In the genomic region with DNA sequence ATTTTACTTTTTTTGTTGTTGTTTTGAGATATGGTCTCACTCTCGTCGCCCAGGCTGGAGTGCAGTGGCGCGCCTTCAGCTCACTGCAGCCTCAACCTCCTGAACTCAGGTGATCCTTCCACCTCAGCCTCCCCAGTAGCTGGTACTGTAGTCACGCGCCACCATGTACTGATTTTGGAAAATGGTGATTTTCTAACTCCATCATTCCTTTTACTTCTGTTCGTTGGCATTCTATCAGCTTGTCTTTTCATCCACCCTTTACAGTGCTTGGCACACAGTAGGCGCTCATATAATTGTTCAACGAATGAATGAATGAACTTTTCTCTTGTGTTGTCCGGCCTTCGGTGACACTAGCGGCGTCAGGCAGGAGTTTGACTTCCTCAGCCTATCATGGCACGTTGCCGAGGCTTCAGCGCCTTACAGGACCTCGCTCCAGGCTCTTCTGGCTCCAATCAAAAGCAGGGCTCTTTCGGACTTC, we compare ENCODE assay signal across 8 cellular contexts. TPM values are rescaled to one million over a fixed set of nuclear protein-coding genes. Genes with fewer than 3 reads are reported as not detected.
A peak's percentile ranks its signal among the peaks of the same experiment; 100 is the strongest.
DNase-seq lines count a peak whose midpoint lies in the region; ATAC-seq and TF ChIP-seq lines count a peak whose summit lies in the region.

No MANE protein-coding gene starts in this region.

- no peaks in the 10 kb centered on the region for H3K9me2 ChIP-seq in GM23338 (ENCODE audit: insufficient read depth)

- H3K4me1 Mint-ChIP-seq in GM23338 (peaks cover 24% of the 10 kb centered on the region), T-helper 17 cell (peaks cover 29% of the 10 kb centered on the region)

- peak overlapping the region; percentile 100 for H3K27ac Mint-ChIP-seq in GM23338
- peak overlapping the region; percentile 98 for H3K27ac Mint-ChIP-seq in T-helper 17 cell

- H4K20me1 ChIP-seq in GM23338 (replicated peaks; ENCODE audit: insufficient read depth): peaks cover 38% of the 10 kb centered on the region

- peaks cover 17% of the 10 kb centered on the region for H3K36me3 ChIP-seq in GM23338 (ENCODE audit: insufficient read depth)
- H3K36me3 ChIP-seq in sigmoid colon: no peaks in the 10 kb centered on the region

- intact Hi-C loops in sigmoid colon (cut with DNase I): loop anchor here (2.0 kb wide), 1 partner anchor 19 kb away; a partner anchor contains a TSS

- H3K27me3 Mint-ChIP-seq in GM23338 (ENCODE audit: insufficient read depth, low read depth, poor library complexity): peaks cover 24% of the 10 kb centered on the region
- no peaks in the 10 kb centered on the region for H3K27me3 Mint-ChIP-seq in T-helper 17 cell

- peaks cover 46% of the 10 kb centered on the region for H3K79me2 ChIP-seq in GM23338 (replicated peaks; ENCODE audit: insufficient read depth)

- ATAC-seq in GM23338: no peak
- no peak for ATAC-seq in T-helper 17 cell
- no peak for ATAC-seq in HG03469 (IDR thresholded peaks at IDR 0.05; ENCODE audit: unreplicated experiment)

- DNase-seq in GM23338 (ENCODE audit: low spot score) (no peak), T-helper 17 cell (no peak), fibroblast of pulmonary artery (ENCODE audit: low read depth) (no peak), sigmoid colon (peak; percentile 91), erythroblast (lab: John Stamatoyannopoulos, UW) (no peak), kidney tubule cell (ENCODE audit: low spot score) (no peak), midbrain (lab: John Stamatoyannopoulos, UW) (no peak)

- H3K36me3 Mint-ChIP-seq in GM23338 (ENCODE audit: low read depth) (peaks cover 43% of the 10 kb centered on the region), T-helper 17 cell (ENCODE audit: low read depth) (peaks cover 2% of the 10 kb centered on the region)

- no peak overlapping the region; the same call in 1 of the 2 replicates for H3K27ac ChIP-seq in GM23338 (ENCODE audit: low read depth)
- peak overlapping the region; percentile 72 to 93 (median 90) for H3K27ac ChIP-seq in sigmoid colon

- peaks cover 8% of the 10 kb centered on the region; the same call in 2 of the 3 replicates for H3K9me3 Mint-ChIP-seq in GM23338

- H3K4me3 Mint-ChIP-seq in GM23338 (peak overlapping the region; percentile 99), T-helper 17 cell (peak overlapping the region; percentile 100)

- TF ChIP-seq EP300 in sigmoid colon (IDR thresholded peaks at IDR 0.05): no peak

- TF ChIP-seq CTCF in GM23338 (conservative IDR thresholded peaks at IDR 0.05; ENCODE audit: low read depth in 2 of 2): no peak
- no peak for TF ChIP-seq CTCF in fibroblast of pulmonary artery (IDR thresholded peaks at IDR 0.05; ENCODE audit: low read length, missing control alignments)
- no peak for TF ChIP-seq CTCF in sigmoid colon (IDR thresholded peaks at IDR 0.05)

- no peaks in the 10 kb centered on the region for H3F3A ChIP-seq in GM23338 (replicated peaks; ENCODE audit: low read depth)

- H2AFZ ChIP-seq in GM23338: no peak overlapping the region

- TF ChIP-seq POLR2A in sigmoid colon (IDR thresholded peaks at IDR 0.05): no peak
- no peak for TF ChIP-seq POLR2A in erythroblast (IDR thresholded peaks at IDR 0.05; ENCODE audit: low read length)

- H3K4me1 ChIP-seq in GM23338 (ENCODE audit: insufficient read depth) (peaks cover 28% of the 10 kb centered on the region), sigmoid colon (peaks cover 0 to 17% (median 12%) of the 10 kb centered on the region in 4 donors)

- no peaks in the 10 kb centered on the region for H3K9me3 ChIP-seq in T-helper 17 cell (ENCODE audit: control insufficient read depth, low read length, poor library complexity, severe bottlenecking)
- no peaks in the 10 kb centered on the region for H3K9me3 ChIP-seq in sigmoid colon

- H3K27me3 ChIP-seq in GM23338 (ENCODE audit: insufficient read depth) (no peaks in the 10 kb centered on the region), sigmoid colon (no peaks in the 10 kb centered on the region)

- H3K4me3 ChIP-seq in GM23338 (peak overlapping the region; percentile 37; the same call in 1 of the 2 replicates), fibroblast of pulmonary artery (replicated peaks; ENCODE audit: low read depth, low read length) (peak overlapping the region; percentile 77), sigmoid colon (peak overlapping the region; percentile 50 to 71 (median 64))

- WGBS in sigmoid colon, 2 donors: 37% methylated on average over 18 of the region's 18 CpGs

- peak overlapping the region; percentile 40; the same call in 1 of the 2 replicates for H3K4me2 ChIP-seq in GM23338

TF ChIP-seq in GM23338, 12 proteins besides CTCF, POLR2A, EP300 and RAD21 (continues in another document):
- TF ChIP-seq ZNF114 (CRISPR knock-in tag; IDR thresholded peaks at IDR 0.05) (no peak), NANOG (IDR thresholded peaks at IDR 0.05; ENCODE audit: borderline replicate concordance) (no peak), CREB1 (CRISPR knock-in tag; IDR thresholded peaks at IDR 0.05; ENCODE audit: low read depth) (peak; percentile 84)
- TF ChIP-seq, protein P1, sequence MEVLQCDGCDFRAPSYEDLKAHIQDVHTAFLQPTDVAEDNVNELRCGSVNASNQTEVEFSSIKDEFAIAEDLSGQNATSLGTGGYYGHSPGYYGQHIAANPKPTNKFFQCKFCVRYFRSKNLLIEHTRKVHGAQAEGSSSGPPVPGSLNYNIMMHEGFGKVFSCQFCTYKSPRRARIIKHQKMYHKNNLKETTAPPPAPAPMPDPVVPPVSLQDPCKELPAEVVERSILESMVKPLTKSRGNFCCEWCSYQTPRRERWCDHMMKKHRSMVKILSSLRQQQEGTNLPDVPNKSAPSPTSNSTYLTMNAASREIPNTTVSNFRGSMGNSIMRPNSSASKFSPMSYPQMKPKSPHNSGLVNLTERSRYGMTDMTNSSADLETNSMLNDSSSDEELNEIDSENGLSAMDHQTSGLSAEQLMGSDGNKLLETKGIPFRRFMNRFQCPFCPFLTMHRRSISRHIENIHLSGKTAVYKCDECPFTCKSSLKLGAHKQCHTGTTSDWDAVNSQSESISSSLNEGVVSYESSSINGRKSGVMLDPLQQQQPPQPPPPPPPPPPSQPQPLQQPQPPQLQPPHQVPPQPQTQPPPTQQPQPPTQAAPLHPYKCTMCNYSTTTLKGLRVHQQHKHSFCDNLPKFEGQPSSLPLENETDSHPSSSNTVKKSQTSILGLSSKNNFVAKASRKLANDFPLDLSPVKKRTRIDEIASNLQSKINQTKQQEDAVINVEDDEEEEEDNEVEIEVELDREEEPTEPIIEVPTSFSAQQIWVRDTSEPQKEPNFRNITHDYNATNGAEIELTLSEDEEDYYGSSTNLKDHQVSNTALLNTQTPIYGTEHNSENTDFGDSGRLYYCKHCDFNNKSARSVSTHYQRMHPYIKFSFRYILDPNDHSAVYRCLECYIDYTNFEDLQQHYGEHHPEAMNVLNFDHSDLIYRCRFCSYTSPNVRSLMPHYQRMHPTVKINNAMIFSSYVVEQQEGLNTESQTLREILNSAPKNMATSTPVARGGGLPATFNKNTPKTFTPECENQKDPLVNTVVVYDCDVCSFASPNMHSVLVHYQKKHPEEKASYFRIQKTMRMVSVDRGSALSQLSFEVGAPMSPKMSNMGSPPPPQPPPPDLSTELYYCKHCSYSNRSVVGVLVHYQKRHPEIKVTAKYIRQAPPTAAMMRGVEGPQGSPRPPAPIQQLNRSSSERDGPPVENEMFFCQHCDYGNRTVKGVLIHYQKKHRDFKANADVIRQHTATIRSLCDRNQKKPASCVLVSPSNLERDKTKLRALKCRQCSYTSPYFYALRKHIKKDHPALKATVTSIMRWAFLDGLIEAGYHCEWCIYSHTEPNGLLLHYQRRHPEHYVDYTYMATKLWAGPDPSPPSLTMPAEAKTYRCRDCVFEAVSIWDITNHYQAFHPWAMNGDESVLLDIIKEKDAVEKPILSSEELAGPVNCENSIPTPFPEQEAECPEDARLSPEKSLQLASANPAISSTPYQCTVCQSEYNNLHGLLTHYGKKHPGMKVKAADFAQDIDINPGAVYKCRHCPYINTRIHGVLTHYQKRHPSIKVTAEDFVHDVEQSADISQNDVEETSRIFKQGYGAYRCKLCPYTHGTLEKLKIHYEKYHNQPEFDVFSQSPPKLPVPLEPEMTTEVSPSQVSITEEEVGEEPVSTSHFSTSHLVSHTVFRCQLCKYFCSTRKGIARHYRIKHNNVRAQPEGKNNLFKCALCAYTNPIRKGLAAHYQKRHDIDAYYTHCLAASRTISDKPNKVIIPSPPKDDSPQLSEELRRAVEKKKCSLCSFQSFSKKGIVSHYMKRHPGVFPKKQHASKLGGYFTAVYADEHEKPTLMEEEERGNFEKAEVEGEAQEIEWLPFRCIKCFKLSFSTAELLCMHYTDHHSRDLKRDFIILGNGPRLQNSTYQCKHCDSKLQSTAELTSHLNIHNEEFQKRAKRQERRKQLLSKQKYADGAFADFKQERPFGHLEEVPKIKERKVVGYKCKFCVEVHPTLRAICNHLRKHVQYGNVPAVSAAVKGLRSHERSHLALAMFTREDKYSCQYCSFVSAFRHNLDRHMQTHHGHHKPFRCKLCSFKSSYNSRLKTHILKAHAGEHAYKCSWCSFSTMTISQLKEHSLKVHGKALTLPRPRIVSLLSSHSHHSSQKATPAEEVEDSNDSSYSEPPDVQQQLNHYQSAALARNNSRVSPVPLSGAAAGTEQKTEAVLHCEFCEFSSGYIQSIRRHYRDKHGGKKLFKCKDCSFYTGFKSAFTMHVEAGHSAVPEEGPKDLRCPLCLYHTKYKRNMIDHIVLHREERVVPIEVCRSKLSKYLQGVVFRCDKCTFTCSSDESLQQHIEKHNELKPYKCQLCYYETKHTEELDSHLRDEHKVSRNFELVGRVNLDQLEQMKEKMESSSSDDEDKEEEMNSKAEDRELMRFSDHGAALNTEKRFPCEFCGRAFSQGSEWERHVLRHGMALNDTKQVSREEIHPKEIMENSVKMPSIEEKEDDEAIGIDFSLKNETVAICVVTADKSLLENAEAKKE (CRISPR knock-in tag; IDR thresholded peaks at IDR 0.05): no peak

RNA-seq across cellular contexts. Expression of a gene that starts 0.4 kb away (rescaled TPM):
- 281 and 321 TPM in 2 replicates for total RNA-seq in GM23338 (2014; rRNA removed; shearing (Covaris generic))
- polyA plus RNA-seq in GM23338 (2016; fragmentation: Nextera tagmentation; extraction: Ambion mirVana): 279 and 305 TPM in 2 replicates
- 10 to 100 TPM; 30.8 to 47.5 TPM for total RNA-seq in T-helper 17 cell
- total RNA-seq in sigmoid colon: 10 to 100 TPM; 12.7 to 26.2 (median 19.7) TPM
- 10 to 100 TPM; 31.2 to 59.4 (median 34.2) TPM for polyA plus RNA-seq in sigmoid colon

RNA-seq across cellular contexts. Expression of a gene that starts 19.3 kb away (rescaled TPM):
- total RNA-seq in GM23338 (2014; rRNA removed; shearing (Covaris generic)): 111 and 130 TPM in 2 replicates
- polyA plus RNA-seq in GM23338 (2016; fragmentation: Nextera tagmentation; extraction: Ambion mirVana): 33.3 and 36.2 TPM in 2 replicates
- total RNA-seq in T-helper 17 cell: 100 to 1,000 TPM; 138 to 183 TPM
- 100 to 1,000 TPM in 2 of 4 donors, 10 to 100 TPM in 2; 80.0 to 108 (median 95.6) TPM for total RNA-seq in sigmoid colon
- polyA plus RNA-seq in sigmoid colon: 10 to 100 TPM; 51.1 to 85.1 (median 64.2) TPM

RNA-seq across cellular contexts. Expression of a gene that starts 50.3 kb away (rescaled TPM):
- 36.2 and 89.8 TPM in 2 replicates for total RNA-seq in GM23338 (2014; rRNA removed; shearing (Covaris generic))
- polyA plus RNA-seq in GM23338 (2016; fragmentation: Nextera tagmentation; extraction: Ambion mirVana) (233 and 235 TPM in 2 replicates), sigmoid colon (100 to 1,000 TPM in 2 of 3 donors, 10 to 100 TPM in 1; 47.9 to 131 (median 109) TPM)
- total RNA-seq in T-helper 17 cell (10 to 100 TPM; 15.5 to 23.3 TPM), sigmoid colon (10 to 100 TPM; 26.1 to 44.4 (median 34.3) TPM)
